ENCODE assay signal across 1 cellular context in genomic region chr3:141391298-141392017, GRCh38.
TF ChIP-seq lines count a peak whose summit lies in the region.

No MANE protein-coding gene starts in this region.

TF ChIP-seq in GM12878, 131 proteins besides CTCF, POLR2A, EP300 and RAD21 (continued from another document):
- TF ChIP-seq USF1 (IDR thresholded peaks at IDR 0.05; ENCODE audit: borderline replicate concordance, extremely low read length, insufficient read depth, low read depth, low read length) (no peak), BHLHE40 (IDR thresholded peaks at IDR 0.05; ENCODE audit: borderline replicate concordance in 1 of 2, low read depth in 2 of 2, low read length in 1 of 2) (no peak), MAX (IDR thresholded peaks at IDR 0.05; ENCODE audit: low read depth, low read length) (no peak), NR2C1 (IDR thresholded peaks at IDR 0.05) (peak; percentile 89), ZNF687 (IDR thresholded peaks at IDR 0.05) (peak; percentile 67), POLR2AphosphoS2 (IDR thresholded peaks at IDR 0.05; ENCODE audit: low read depth, low read length) (no peak), PRDM15 (CRISPR knock-in tag; IDR thresholded peaks at IDR 0.05) (no peak)
